Comparison of ENCODE assay signal across 8 cellular contexts in the genomic region with DNA sequence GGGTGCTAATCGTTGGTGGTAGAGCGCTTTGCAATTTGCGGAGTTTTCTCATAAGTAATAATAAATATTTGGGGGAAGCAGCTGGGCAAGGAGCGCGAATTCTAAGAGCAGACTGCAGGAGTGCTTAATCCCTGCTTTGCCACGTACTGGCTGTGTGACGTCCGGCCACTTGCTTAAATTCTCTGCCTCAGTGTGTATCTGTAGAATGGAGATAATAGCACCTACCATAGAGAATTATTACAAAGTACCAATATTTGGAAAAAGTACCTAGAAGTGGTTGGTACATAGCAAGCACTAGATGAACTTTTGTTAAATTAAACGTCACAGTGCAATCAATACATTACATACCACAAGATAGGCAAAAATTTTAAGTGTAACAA. TPM values are rescaled to one million over a fixed set of nuclear protein-coding genes. Genes with fewer than 3 reads are reported as not detected.
DNase-seq lines count a peak whose midpoint lies in the region; ATAC-seq and TF ChIP-seq lines count a peak whose summit lies in the region.

No MANE protein-coding gene starts in this region.

- 0 to 2% methylated on average over 9 of the region's 9 CpGs for WGBS in esophagus, 2 donors

- peak; percentile 61 for DNase-seq in DMS79 treated with DMSO at 0.1 percent for 48 hours (lab: John Stamatoyannopoulos, UW)
- DNase-seq in DMS79 (lab: John Stamatoyannopoulos, UW) = no peak
- peak; percentile 56 for DNase-seq in OCI-M1 (lab: John Stamatoyannopoulos, UW)
- no peak for DNase-seq in neural crest cell (ENCODE audit: low read depth, low spot score)
- DNase-seq in stimulated activated CD4-positive, alpha-beta T cell treated with anti-CD3 and anti-CD28 coated beads, Interleukin-15, amount 100 ng/mL, for 24 hours = no peak
- no peak for DNase-seq in NCI-H774 (lab: John Stamatoyannopoulos, UW)

- peaks cover 0 to 2% of the 10 kb centered on the region in 2 donors for H3K4me1 ChIP-seq in esophagus (ENCODE audit: control insufficient read depth in 2 of 2, insufficient read depth in 2 of 2, low read length in 1 of 2)

- no peaks in the 10 kb centered on the region for H3K27me3 ChIP-seq in esophagus (ENCODE audit: control insufficient read depth in 1 of 2, insufficient read depth in 2 of 2, low read length in 2 of 2)

- H3K36me3 Mint-ChIP-seq in neural crest cell (ENCODE audit: low read depth) = peaks cover 4% of the 10 kb centered on the region

- no peaks in the 10 kb centered on the region for H3K27me3 Mint-ChIP-seq in neural crest cell (ENCODE audit: low read depth)

- H3K4me1 Mint-ChIP-seq in neural crest cell = peaks cover 19% of the 10 kb centered on the region

- no peaks in the 10 kb centered on the region for H3K9me3 Mint-ChIP-seq in neural crest cell

- H3K27ac Mint-ChIP-seq in neural crest cell (ENCODE audit: unreplicated experiment) = peak overlapping the region; percentile 97

- TF ChIP-seq CTCF in neural crest cell (conservative IDR thresholded peaks at IDR 0.05) = peak; percentile 4

- H3K27ac ChIP-seq in esophagus (ENCODE audit: low read depth in 2 of 2, low read length in 1 of 2) = peak overlapping the region; percentile 87 to 90

- peak overlapping the region; percentile 48 to 86 for H3K4me3 ChIP-seq in esophagus (ENCODE audit: low read depth in 1 of 2, low read length in 2 of 2)

- peaks cover 0 to 2% of the 10 kb centered on the region in 2 donors for H3K36me3 ChIP-seq in esophagus (ENCODE audit: control insufficient read depth in 2 of 2, insufficient read depth in 2 of 2, low read length in 1 of 2)

- H3K4me3 Mint-ChIP-seq in neural crest cell = no peak overlapping the region

- H3K9me3 ChIP-seq in esophagus (ENCODE audit: control insufficient read depth in 2 of 2, insufficient read depth in 1 of 2, low read depth in 1 of 2, low read length in 1 of 2) = no peaks in the 10 kb centered on the region

- peak; percentile 30 for ATAC-seq in HG02678 (IDR thresholded peaks at IDR 0.05; ENCODE audit: unreplicated experiment)

RNA-seq across cellular contexts. Expression of gene TMED7, which starts 0.6 kb away (rescaled TPM):
- polyA plus RNA-seq in esophagus = 10 to 100 TPM; 11.7 to 20.6 TPM
- 52.4 and 56.5 TPM in 2 replicates for total RNA-seq in neural crest cell

RNA-seq across cellular contexts. Expression of gene TICAM2, which starts 24.2 kb away (rescaled TPM):
- polyA plus RNA-seq in esophagus = 1 to 10 TPM in 1 of 2 donors, under 1 TPM in 1; 0.69 to 1.0 TPM
- total RNA-seq in neural crest cell = 1.4 and 1.9 TPM in 2 replicates

Comparison
In these comparisons a context has a peak if more than half of its experiments do, and no peak if none do; other contexts are left out.
1. DNase-seq: peak in DMS79 treated with DMSO at 0.1 percent for 48 hours (single experiment) and OCI-M1 (single experiment); none in DMS79 (single experiment), neural crest cell (single experiment), stimulated activated CD4-positive, alpha-beta T cell treated with anti-CD3 and anti-CD28 coated beads, Interleukin-15, amount 100 ng/mL, for 24 hours (single experiment) and NCI-H774 (single experiment).